In the genomic region with DNA sequence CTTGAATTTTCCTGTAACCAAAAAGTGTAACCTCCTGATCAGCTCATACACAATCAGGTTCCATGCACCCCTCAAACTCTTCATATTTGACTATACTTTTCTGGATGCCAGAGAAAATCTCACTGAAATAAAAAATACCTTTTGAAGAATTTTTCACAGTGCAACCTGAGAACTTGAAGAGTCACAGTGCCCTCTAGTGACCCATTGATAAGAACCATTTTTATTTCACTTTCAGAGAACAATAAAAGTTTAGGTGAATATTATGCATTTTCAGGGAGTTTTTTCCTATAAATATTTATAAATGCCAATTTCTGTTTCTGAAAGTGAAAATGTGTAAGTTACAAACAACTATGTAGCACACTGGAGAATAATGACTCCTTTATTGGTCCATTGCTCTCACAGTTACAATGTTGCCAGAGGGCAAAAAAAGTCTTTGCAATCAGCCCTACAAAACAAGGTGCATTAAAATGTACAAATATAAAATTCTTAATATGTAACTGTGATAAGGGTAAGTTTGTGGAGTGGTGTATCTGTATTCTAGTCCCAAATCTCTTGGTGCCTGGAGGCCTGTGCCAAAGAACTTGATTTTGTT, we compare ENCODE assay signal across 8 cellular contexts.
DNase-seq lines count a peak whose midpoint lies in the region; ATAC-seq and TF ChIP-seq lines count a peak whose summit lies in the region.
"Had no signal": no experiment of that assay in that cellular context is flagged by ENCODE, and none has a peak within 500 bp of the region (broad histone marks: within the 10 kb centered on the region; RNA-seq: fewer than 3 reads in every experiment).

No MANE protein-coding gene starts in this region.

- no peak overlapping the region for H3K27ac ChIP-seq in right lobe of liver

- H3K36me3 ChIP-seq in adipocyte (ENCODE audit: control insufficient read depth, insufficient read depth, low read length, severe bottlenecking): no peaks in the 10 kb centered on the region
- H3K36me3 ChIP-seq in right lobe of liver: no peaks in the 10 kb centered on the region

- peak; percentile 23 for DNase-seq in LoVo (ENCODE audit: low spot score)
- DNase-seq in adipocyte (ENCODE audit: low read depth): peak; percentile 77
- no peak for DNase-seq in right lobe of liver
- no peak for DNase-seq in CD1c-positive myeloid dendritic cell (ENCODE audit: extremely low spot score)
- DNase-seq in activated CD4-positive, alpha-beta T cell treated with anti-CD3 and anti-CD28 coated beads, Interleukin-2, amount 10 ng/mL, durations not matched to agents 24 days and 14 days: no peak
- DNase-seq: activated B cell treated with CpG ODN at 0.5 μM for 24 hours had no signal

- no peak overlapping the region for H3K27ac Mint-ChIP-seq in activated T-helper 17 cell treated with anti-CD3 and anti-CD28 coated beads, Interleukin-2, amount 50 U/mL, for 72 hours
- no peak overlapping the region for H3K27ac Mint-ChIP-seq in activated CD4-positive, alpha-beta T cell treated with anti-CD3 and anti-CD28 coated beads, Interleukin-2, amount 10 ng/mL, durations not matched to agents 24 days and 14 days
- H3K27ac Mint-ChIP-seq: activated B cell treated with CpG ODN at 0.5 μM for 24 hours had no signal

- peaks cover 4% of the 10 kb centered on the region for H3K9me3 Mint-ChIP-seq in activated T-helper 17 cell treated with anti-CD3 and anti-CD28 coated beads, Interleukin-2, amount 50 U/mL, for 72 hours
- H3K9me3 Mint-ChIP-seq in activated CD4-positive, alpha-beta T cell treated with anti-CD3 and anti-CD28 coated beads, Interleukin-2, amount 10 ng/mL, durations not matched to agents 24 days and 14 days: no peaks in the 10 kb centered on the region
- H3K9me3 Mint-ChIP-seq: activated B cell treated with CpG ODN at 0.5 μM for 24 hours had no signal

- H3K36me3 Mint-ChIP-seq in activated T-helper 17 cell treated with anti-CD3 and anti-CD28 coated beads, Interleukin-2, amount 50 U/mL, for 72 hours (ENCODE audit: low read depth): no peaks in the 10 kb centered on the region
- no peaks in the 10 kb centered on the region for H3K36me3 Mint-ChIP-seq in activated CD4-positive, alpha-beta T cell treated with anti-CD3 and anti-CD28 coated beads, Interleukin-2, amount 10 ng/mL, durations not matched to agents 24 days and 14 days (ENCODE audit: low read depth)

- H3K4me3 Mint-ChIP-seq in activated T-helper 17 cell treated with anti-CD3 and anti-CD28 coated beads, Interleukin-2, amount 50 U/mL, for 72 hours: no peak overlapping the region
- H3K4me3 Mint-ChIP-seq in activated CD4-positive, alpha-beta T cell treated with anti-CD3 and anti-CD28 coated beads, Interleukin-2, amount 10 ng/mL, durations not matched to agents 24 days and 14 days: no peak overlapping the region
- H3K4me3 Mint-ChIP-seq: activated B cell treated with CpG ODN at 0.5 μM for 24 hours had no signal

- no peaks in the 10 kb centered on the region for H3K4me1 Mint-ChIP-seq in activated T-helper 17 cell treated with anti-CD3 and anti-CD28 coated beads, Interleukin-2, amount 50 U/mL, for 72 hours
- H3K4me1 Mint-ChIP-seq in activated CD4-positive, alpha-beta T cell treated with anti-CD3 and anti-CD28 coated beads, Interleukin-2, amount 10 ng/mL, durations not matched to agents 24 days and 14 days: no peaks in the 10 kb centered on the region
- H3K4me1 Mint-ChIP-seq: activated B cell treated with CpG ODN at 0.5 μM for 24 hours had no signal

- no peak overlapping the region for H3K9ac ChIP-seq in adipocyte (ENCODE audit: low read length)

- intact Hi-C loops in right lobe of liver (cut with DNase I): no loop called here
- intact Hi-C loops in activated CD4-positive, alpha-beta T cell treated with anti-CD3 and anti-CD28 coated beads, Interleukin-2, amount 10 ng/mL, durations not matched to agents 24 days and 14 days (cut with micrococcal nuclease): no loop called here

- H3K27me3 Mint-ChIP-seq in activated T-helper 17 cell treated with anti-CD3 and anti-CD28 coated beads, Interleukin-2, amount 50 U/mL, for 72 hours: no peaks in the 10 kb centered on the region
- no peaks in the 10 kb centered on the region for H3K27me3 Mint-ChIP-seq in activated CD4-positive, alpha-beta T cell treated with anti-CD3 and anti-CD28 coated beads, Interleukin-2, amount 10 ng/mL, durations not matched to agents 24 days and 14 days
- H3K27me3 Mint-ChIP-seq: activated B cell treated with CpG ODN at 0.5 μM for 24 hours had no signal

- TF ChIP-seq POLR2A in right lobe of liver (IDR thresholded peaks at IDR 0.05): no peak

- ATAC-seq in right lobe of liver: peak in 1 of 4 donors; percentile 42
- no peak for ATAC-seq in activated T-helper 17 cell treated with anti-CD3 and anti-CD28 coated beads, Interleukin-2, amount 50 U/mL, for 72 hours (replicated peaks)

- H3K4me3 ChIP-seq in adipocyte (ENCODE audit: low read length) (no peak overlapping the region), right lobe of liver (no peak overlapping the region)

- no peaks in the 10 kb centered on the region for H3K27me3 ChIP-seq in adipocyte (replicated peaks; ENCODE audit: control insufficient read depth, insufficient read depth, low read length)
- no peaks in the 10 kb centered on the region for H3K27me3 ChIP-seq in right lobe of liver

- H3K4me1 ChIP-seq in adipocyte (ENCODE audit: control insufficient read depth, insufficient read depth, low read length) (no peaks in the 10 kb centered on the region), right lobe of liver (no peaks in the 10 kb centered on the region)

- no peaks in the 10 kb centered on the region for H3K9me3 ChIP-seq in adipocyte (ENCODE audit: control insufficient read depth, low read length)
- H3K9me3 ChIP-seq in right lobe of liver: no peaks in the 10 kb centered on the region

- TF ChIP-seq CTCF in GM12872 (IDR thresholded peaks at IDR 0.05; ENCODE audit: insufficient read depth, low read depth, low read length): peak; percentile 32; the same call in 1 of the 3 replicates
- TF ChIP-seq CTCF in right lobe of liver (IDR thresholded peaks at IDR 0.05): peak; percentile 12 to 60 (median 56)

Comparison
In these comparisons a context has a peak if more than half of its experiments do, and no peak if none do; other contexts are left out.
1. DNase-seq: peak in LoVo (single experiment) and adipocyte (single experiment); none in right lobe of liver (0 of 3), CD1c-positive myeloid dendritic cell (single experiment) and activated CD4-positive, alpha-beta T cell treated with anti-CD3 and anti-CD28 coated beads, Interleukin-2, amount 10 ng/mL, durations not matched to agents 24 days and 14 days (single experiment).